ENCODE assay signal across 13 cellular contexts in the genomic region with DNA sequence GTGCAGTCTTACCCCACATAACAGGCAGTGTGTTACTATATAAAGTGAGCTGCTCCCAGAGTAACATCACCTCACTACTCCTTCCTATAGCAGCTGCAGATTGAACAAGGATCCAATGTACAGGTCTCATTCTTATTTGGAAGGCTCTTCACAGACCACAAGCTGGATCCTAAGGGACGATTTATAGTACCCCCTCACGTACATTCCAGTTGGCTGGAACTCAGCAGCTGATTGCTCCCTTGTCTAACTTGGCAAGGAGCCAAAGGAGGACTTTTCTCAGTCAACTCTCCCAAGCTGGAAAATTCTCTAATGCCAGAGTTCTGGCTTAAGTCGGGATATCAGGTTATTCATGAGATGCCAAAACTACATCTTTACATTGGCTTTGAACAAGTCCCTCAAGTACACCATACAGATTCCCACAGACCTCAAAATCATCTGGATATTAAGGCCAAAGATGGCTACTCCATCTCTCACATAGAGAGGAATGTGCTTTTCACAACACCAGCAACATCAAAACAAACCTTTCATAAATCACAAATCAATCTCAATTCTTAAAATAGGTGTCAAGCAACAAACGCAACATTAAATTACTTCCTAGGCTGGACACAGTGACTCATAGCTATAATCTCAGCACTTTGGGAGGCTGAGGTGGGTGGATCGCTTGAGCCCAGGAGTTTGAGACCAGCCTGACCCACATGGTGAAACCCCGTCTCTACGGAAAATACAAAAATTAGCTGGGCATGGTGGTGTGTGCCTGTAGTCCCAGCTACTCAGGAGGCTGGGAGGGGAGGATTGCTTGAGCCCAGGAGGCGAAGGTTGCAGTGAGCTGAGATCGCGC. TPM values are rescaled to one million over a fixed set of nuclear protein-coding genes. Genes with fewer than 3 reads are reported as not detected.
DNase-seq lines count a peak whose midpoint lies in the region; ATAC-seq and TF ChIP-seq lines count a peak whose summit lies in the region.
"Had no signal": no experiment of that assay in that cellular context is flagged by ENCODE, and none has a peak within 500 bp of the region (broad histone marks: within the 10 kb centered on the region; RNA-seq: fewer than 3 reads in every experiment).

No MANE protein-coding gene starts in this region.

- peaks cover 2 to 23% of the 10 kb centered on the region in 2 experiments; a peak in 3 of 4 replicates for H3K4me1 ChIP-seq in SK-N-SH (ENCODE audit: control insufficient read depth in 1 of 2, insufficient read depth in 2 of 2, low read depth in 1 of 2, low read length in 1 of 2)
- peaks cover 12% of the 10 kb centered on the region for H3K4me1 ChIP-seq in fibroblast of lung (ENCODE audit: control insufficient read depth, extremely low read depth, insufficient read depth, low read length)
- H3K4me1 ChIP-seq in MM.1S (ENCODE audit: low read length) = peaks cover 51% of the 10 kb centered on the region

- H3K9me2 ChIP-seq in SK-N-SH (no peaks in the 10 kb centered on the region), MM.1S (replicated peaks; ENCODE audit: insufficient read depth, low read length) (no peaks in the 10 kb centered on the region)

- peak; percentile 13 for DNase-seq in activated CD4-positive, alpha-beta T cell treated with anti-CD3 and anti-CD28 coated beads for 48 hours
- no peak for DNase-seq in activated CD4-positive, alpha-beta T cell treated with anti-CD3 and anti-CD28 coated beads for 1 hour
- DNase-seq in SK-N-SH = no peak
- DNase-seq in fibroblast of lung (ENCODE audit: low read depth in 2 of 2) = peak; percentile 36 to 53
- no peak for DNase-seq in stimulated activated naive CD8-positive, alpha-beta T cell treated with anti-CD3 and anti-CD28 coated beads, Interleukin-15, amount 100 ng/mL, for 72 hours
- no peak for DNase-seq in GF-D8 (lab: John Stamatoyannopoulos, UW)
- no peak for DNase-seq in central memory CD4-positive, alpha-beta T cell
- DNase-seq in MM.1S = no peak
- DNase-seq: adrenal gland, hypothalamus, NCI-H1694, psoas muscle had no signal

- H3K4me1 Mint-ChIP-seq in stimulated activated naive CD8-positive, alpha-beta T cell treated with anti-CD3 and anti-CD28 coated beads, Interleukin-15, amount 100 ng/mL, for 72 hours = peaks cover 96% of the 10 kb centered on the region

- TF ChIP-seq RAD21 in SK-N-SH (IDR thresholded peaks at IDR 0.05; ENCODE audit: low read length) = no peak

- H3K36me3 ChIP-seq in SK-N-SH (replicated peaks in 1 of 2; ENCODE audit: control insufficient read depth in 1 of 2, insufficient read depth in 2 of 2, low read length in 1 of 2) (peaks cover 8 to 13% of the 10 kb centered on the region in 2 experiments), fibroblast of lung (ENCODE audit: control insufficient read depth, insufficient read depth, low read length) (no peaks in the 10 kb centered on the region), MM.1S (replicated peaks; ENCODE audit: insufficient read depth, low read length) (no peaks in the 10 kb centered on the region)
- H3K36me3 ChIP-seq: adrenal gland had no signal

- H3K27me3 ChIP-seq in SK-N-SH (ENCODE audit: insufficient read depth) (no peaks in the 10 kb centered on the region), fibroblast of lung (ENCODE audit: control insufficient read depth, insufficient read depth, low read length) (no peaks in the 10 kb centered on the region), MM.1S (replicated peaks; ENCODE audit: insufficient read depth, low read length) (no peaks in the 10 kb centered on the region)
- H3K27me3 ChIP-seq: adrenal gland had no signal

- H2AFZ ChIP-seq in SK-N-SH (ENCODE audit: low read depth) (no peak overlapping the region), fibroblast of lung (ENCODE audit: low read length) (no peak overlapping the region), MM.1S (ENCODE audit: low read length) (no peak overlapping the region)

- 78% methylated on average over 10 of the region's 10 CpGs for WGBS in SK-N-SH (ENCODE audit: low lambda C conversion rate)

- POLR2A ChIA-PET in SK-N-SH (lab: Yijun Ruan, JAX) = no interaction called here

- CTCF ChIA-PET in SK-N-SH (lab: Yijun Ruan, JAX) = interaction anchor here (0.9 to 3.3 kb wide), 6 partner anchors 19 to 225 kb away, joined by 3 to 21 read pairs (median 5); partner anchors contain the start of gene HIC1

- peak overlapping the region; percentile 97 to 100 for H3K27ac Mint-ChIP-seq in stimulated activated naive CD8-positive, alpha-beta T cell treated with anti-CD3 and anti-CD28 coated beads, Interleukin-15, amount 100 ng/mL, for 72 hours
- H3K27ac Mint-ChIP-seq: B cell had no signal

- H3F3A ChIP-seq in SK-N-SH (replicated peaks; ENCODE audit: insufficient read depth) (peaks cover 28% of the 10 kb centered on the region), MM.1S (ENCODE audit: insufficient read depth, low read length) (peaks cover 41% of the 10 kb centered on the region)

- H3K9ac ChIP-seq in SK-N-SH = no peak overlapping the region; the same call in 1 of the 2 replicates
- no peak overlapping the region for H3K9ac ChIP-seq in fibroblast of lung (ENCODE audit: insufficient read depth, low read length)
- H3K9ac ChIP-seq in MM.1S (ENCODE audit: low read length) = no peak overlapping the region

- ATAC-seq in stimulated activated naive CD8-positive, alpha-beta T cell treated with anti-CD3 and anti-CD28 coated beads, Interleukin-15, amount 100 ng/mL, for 72 hours = no peak

- peak overlapping the region; percentile 82 to 92 for H3K4me3 Mint-ChIP-seq in stimulated activated naive CD8-positive, alpha-beta T cell treated with anti-CD3 and anti-CD28 coated beads, Interleukin-15, amount 100 ng/mL, for 72 hours
- H3K4me3 Mint-ChIP-seq: B cell had no signal

- H3K9me3 Mint-ChIP-seq in stimulated activated naive CD8-positive, alpha-beta T cell treated with anti-CD3 and anti-CD28 coated beads, Interleukin-15, amount 100 ng/mL, for 72 hours = no peaks in the 10 kb centered on the region

- H3K9me3 ChIP-seq in SK-N-SH (no peaks in the 10 kb centered on the region), fibroblast of lung (ENCODE audit: control insufficient read depth, insufficient read depth, low read depth, low read length) (no peaks in the 10 kb centered on the region), MM.1S (replicated peaks; ENCODE audit: insufficient read depth, low read length) (no peaks in the 10 kb centered on the region)
- H3K9me3 ChIP-seq: adrenal gland, psoas muscle had no signal

- TF ChIP-seq CTCF in SK-N-SH (IDR thresholded peaks at IDR 0.05) (no peak), fibroblast of lung (conservative IDR thresholded peaks at IDR 0.05 in 1 of 2, IDR thresholded peaks at IDR 0.05 in 1 of 2; ENCODE audit: low read depth in 1 of 2, low read length in 2 of 2) (no peak), MM.1S (IDR thresholded peaks at IDR 0.05; ENCODE audit: low read length) (no peak)

- peak overlapping the region; percentile 22 for H3K4me2 ChIP-seq in SK-N-SH
- H3K4me2 ChIP-seq in fibroblast of lung (ENCODE audit: extremely low read depth, insufficient read depth, low read length) = peak overlapping the region; percentile 21
- no peak overlapping the region for H3K4me2 ChIP-seq in MM.1S (ENCODE audit: low read depth, low read length)

- H3K79me2 ChIP-seq in SK-N-SH (ENCODE audit: insufficient read depth) (peaks cover 42% of the 10 kb centered on the region), fibroblast of lung (ENCODE audit: control insufficient read depth, insufficient read depth, low read length) (no peaks in the 10 kb centered on the region), MM.1S (ENCODE audit: low read length) (peaks cover 47% of the 10 kb centered on the region)

- H3K27ac ChIP-seq in SK-N-SH (ENCODE audit: low read depth in 2 of 2, low read length in 1 of 2) = peak overlapping the region in 1 of 2 experiments; percentile 82; a peak in 2 of 4 replicates
- H3K27ac ChIP-seq in fibroblast of lung (ENCODE audit: insufficient read depth, low read length) = peak overlapping the region; percentile 19
- no peak overlapping the region for H3K27ac ChIP-seq in MM.1S (ENCODE audit: low read length)
- H3K27ac ChIP-seq: psoas muscle had no signal

- H3K27me3 Mint-ChIP-seq in stimulated activated naive CD8-positive, alpha-beta T cell treated with anti-CD3 and anti-CD28 coated beads, Interleukin-15, amount 100 ng/mL, for 72 hours = no peaks in the 10 kb centered on the region
- H3K27me3 Mint-ChIP-seq: B cell had no signal

- no peak overlapping the region for H3K4me3 ChIP-seq in SK-N-SH (ENCODE audit: low read depth in 2 of 2, low read length in 1 of 2)
- H3K4me3 ChIP-seq in fibroblast of lung (replicated peaks in 1 of 4; ENCODE audit: control extremely low read depth in 1 of 4, insufficient read depth in 1 of 4, low read depth in 3 of 4, low read length in 4 of 4) = no peak overlapping the region
- no peak overlapping the region for H3K4me3 ChIP-seq in MM.1S (ENCODE audit: low read length)
- H3K4me3 ChIP-seq: adrenal gland, psoas muscle had no signal

- H4K20me1 ChIP-seq in SK-N-SH (ENCODE audit: insufficient read depth) = peaks cover 3% of the 10 kb centered on the region; the same call in 1 of the 2 replicates
- H4K20me1 ChIP-seq in fibroblast of lung (ENCODE audit: control insufficient read depth, extremely low read depth, insufficient read depth, low read length) = no peaks in the 10 kb centered on the region
- H4K20me1 ChIP-seq in MM.1S (ENCODE audit: insufficient read depth, low read length) = no peaks in the 10 kb centered on the region

- TF ChIP-seq EP300 in SK-N-SH (IDR thresholded peaks at IDR 0.05; ENCODE audit: borderline replicate concordance in 1 of 2, low read depth in 1 of 2, low read length in 1 of 2) = no peak

TF ChIP-seq in SK-N-SH, 30 proteins besides CTCF, POLR2A, EP300 and RAD21:
- TF ChIP-seq NFIC (IDR thresholded peaks at IDR 0.05; ENCODE audit: borderline replicate concordance) = peak; percentile 78
- no peak for TF ChIP-seq RCOR1 (IDR thresholded peaks at IDR 0.05; ENCODE audit: low read length)

RNA-seq across cellular contexts. Expression of gene SMG6, which starts 39.3 kb away (rescaled TPM):
- 9.5 and 15.7 TPM in 2 replicates for polyA plus RNA-seq in SK-N-SH (2012; rRNA removed)
- 9.0 and 10.4 TPM in 2 replicates for polyA plus RNA-seq in SK-N-SH (2012; cell fraction: cytosol; rRNA removed)
- 38.2 and 48.1 TPM in 2 replicates for polyA plus RNA-seq in SK-N-SH (2012; cell fraction: nucleus; rRNA removed)
- 25.7 and 29.9 TPM in 2 replicates for total RNA-seq in fibroblast of lung
- polyA plus RNA-seq in fibroblast of lung = 14.7 and 15.5 TPM in 2 replicates
- 29.6 and 34.2 TPM in 2 replicates for polyA plus RNA-seq in fibroblast of lung (2012)
- 296 and 346 TPM in 2 replicates for polyA minus RNA-seq in fibroblast of lung (ENCODE audit: low replicate concordance)

RNA-seq across cellular contexts. Expression of gene SRR, which starts 39.5 kb away (rescaled TPM):
- polyA plus RNA-seq in SK-N-SH (2012; rRNA removed) = 18.5 and 20.2 TPM in 2 replicates
- 20.2 and 21.7 TPM in 2 replicates for polyA plus RNA-seq in SK-N-SH (2012; cell fraction: cytosol; rRNA removed)
- 4.6 and 10.0 TPM in 2 replicates for polyA plus RNA-seq in SK-N-SH (2012; cell fraction: nucleus; rRNA removed)
- 14.1 and 15.0 TPM in 2 replicates for total RNA-seq in fibroblast of lung
- 22.3 and 26.0 TPM in 2 replicates for polyA plus RNA-seq in fibroblast of lung
- 19.9 and 24.1 TPM in 2 replicates for polyA plus RNA-seq in fibroblast of lung (2012)
- 7.9 and 14.3 TPM in 2 replicates for polyA minus RNA-seq in fibroblast of lung (ENCODE audit: low replicate concordance)

Comparison
In these comparisons a context has a peak if more than half of its experiments do, and no peak if none do; other contexts are left out.
1. DNase-seq: peak in activated CD4-positive, alpha-beta T cell treated with anti-CD3 and anti-CD28 coated beads for 48 hours (single experiment) and fibroblast of lung (2 of 2); none in activated CD4-positive, alpha-beta T cell treated with anti-CD3 and anti-CD28 coated beads for 1 hour (single experiment), SK-N-SH (single experiment), stimulated activated naive CD8-positive, alpha-beta T cell treated with anti-CD3 and anti-CD28 coated beads, Interleukin-15, amount 100 ng/mL, for 72 hours (0 of 2), GF-D8 (single experiment), central memory CD4-positive, alpha-beta T cell (single experiment) and MM.1S (single experiment).